ENCODE assay signal across 1 cellular context in genomic region chr10:79260803-79261740, GRCh38.
TF ChIP-seq lines count a peak whose summit lies in the region.

No MANE protein-coding gene starts in this region.

TF ChIP-seq in HepG2, 621 proteins besides CTCF, POLR2A, EP300 and RAD21 (continued from another document):
- 0 out of 2 replicates have a peak, but pooled peaks have one; percentile 26 for TF ChIP-seq ZNF281 (CRISPR knock-in tag; IDR thresholded peaks at IDR 0.05; ENCODE audit: borderline replicate concordance)
- peak; percentile 46 for TF ChIP-seq AGO2 (optimal IDR thresholded peaks at IDR 0.05; ENCODE audit: low read depth, low read length)
- peak; percentile 25; the same call in 1 of the 2 replicates for TF ChIP-seq UBTF (CRISPR knock-in tag; IDR thresholded peaks at IDR 0.05)
- TF ChIP-seq NAIF1 (CRISPR knock-in tag; IDR thresholded peaks at IDR 0.05; ENCODE audit: borderline replicate concordance) = no peak
- no peak for TF ChIP-seq ZXDC (CRISPR knock-in tag; IDR thresholded peaks at IDR 0.05)
- TF ChIP-seq RXRB (CRISPR knock-in tag; IDR thresholded peaks at IDR 0.05; ENCODE audit: borderline replicate concordance) = peak; percentile 60; the same call in 1 of the 2 replicates
- TF ChIP-seq ZMYM4 (CRISPR knock-in tag; IDR thresholded peaks at IDR 0.05) = no peak
- peak; percentile 62; the same call in 1 of the 2 replicates for TF ChIP-seq ZBTB4 (CRISPR knock-in tag; IDR thresholded peaks at IDR 0.05; ENCODE audit: borderline replicate concordance)
- TF ChIP-seq NR3C1 (CRISPR knock-in tag; IDR thresholded peaks at IDR 0.05) = no peak
- no peak for TF ChIP-seq ZNF777 (CRISPR knock-in tag; IDR thresholded peaks at IDR 0.05)
- TF ChIP-seq ZFX (CRISPR knock-in tag; IDR thresholded peaks at IDR 0.05; ENCODE audit: low read depth) = peak; percentile 40; the same call in 1 of the 2 replicates
- TF ChIP-seq ZNF225 (CRISPR knock-in tag; IDR thresholded peaks at IDR 0.05) = 0 out of 2 replicates have a peak, but pooled peaks have one; percentile 24
- 0 out of 2 replicates have a peak, but pooled peaks have one; percentile 23 for TF ChIP-seq SALL1 (CRISPR knock-in tag; IDR thresholded peaks at IDR 0.05)
- no peak for TF ChIP-seq STAT5B (CRISPR knock-in tag; IDR thresholded peaks at IDR 0.05)
- TF ChIP-seq TFAP4 (IDR thresholded peaks at IDR 0.05; ENCODE audit: borderline replicate concordance, low read depth) = peak; percentile 25; the same call in 1 of the 2 replicates
- TF ChIP-seq ZFY (CRISPR knock-in tag; IDR thresholded peaks at IDR 0.05) = peak; percentile 34; the same call in 1 of the 2 replicates
- peak; percentile 62 for TF ChIP-seq ZNF687 (CRISPR knock-in tag; IDR thresholded peaks at IDR 0.05)
- TF ChIP-seq ZNF263 (CRISPR knock-in tag; IDR thresholded peaks at IDR 0.05) = peak; percentile 91
- TF ChIP-seq SOX6 (IDR thresholded peaks at IDR 0.05) = no peak
- TF ChIP-seq SOX6 (CRISPR knock-in tag; IDR thresholded peaks at IDR 0.05) = 0 out of 2 replicates have a peak, but pooled peaks have one; percentile 16
- peak; percentile 96; the same call in 1 of the 2 replicates for TF ChIP-seq THRA (CRISPR knock-in tag; IDR thresholded peaks at IDR 0.05; ENCODE audit: borderline replicate concordance)
- peak; percentile 75 for TF ChIP-seq RXRA (CRISPR knock-in tag; IDR thresholded peaks at IDR 0.05)
- TF ChIP-seq ZFP91 (CRISPR knock-in tag; IDR thresholded peaks at IDR 0.05; ENCODE audit: borderline replicate concordance) = peak; percentile 62; the same call in 1 of the 2 replicates
- TF ChIP-seq FOXP4 (CRISPR knock-in tag; IDR thresholded peaks at IDR 0.05) = peak; percentile 25; the same call in 1 of the 2 replicates
- no peak for TF ChIP-seq HCFC1 (IDR thresholded peaks at IDR 0.05; ENCODE audit: low read depth, low read length)
TF ChIP-seq in HepG2: peak in this region for 20.
